In the genomic region with DNA sequence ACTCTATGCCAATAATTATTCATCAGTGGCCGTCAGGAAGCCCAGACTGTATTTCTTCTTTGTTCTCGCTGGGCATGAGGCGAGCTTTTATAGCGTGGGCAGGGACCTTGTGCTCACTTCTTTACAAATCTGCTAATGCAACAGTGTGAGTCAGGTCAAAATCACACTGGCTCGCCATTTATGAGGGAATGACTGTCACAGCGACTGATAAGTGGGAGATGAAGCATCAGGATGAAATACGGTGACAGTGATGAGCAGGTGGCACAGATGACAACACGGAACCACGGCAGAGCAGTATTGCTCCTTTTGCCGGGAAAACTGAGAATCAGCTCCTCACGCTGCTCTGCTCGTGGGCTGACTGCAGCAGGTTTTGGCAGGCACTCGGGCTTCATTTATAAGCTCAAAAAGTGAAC, we compare ENCODE assay signal across 19 cellular contexts. TPM values are rescaled to one million over a fixed set of nuclear protein-coding genes. Genes with fewer than 3 reads are reported as not detected.
DNase-seq lines count a peak whose midpoint lies in the region; ATAC-seq lines count a peak whose summit lies in the region.
"Had no signal": no experiment of that assay in that cellular context is flagged by ENCODE, and none has a peak within 500 bp of the region (broad histone marks: within the 10 kb centered on the region; RNA-seq: fewer than 3 reads in every experiment).

No MANE protein-coding gene starts in this region.

- peaks cover 53% of the 10 kb centered on the region for H3K36me3 Mint-ChIP-seq in activated CD4-positive, alpha-beta T cell treated with anti-CD3 and anti-CD28 coated beads, Interleukin-2, amount 10 ng/mL, durations not matched to agents 7 days and 5 days (ENCODE audit: low read depth)

- no peaks in the 10 kb centered on the region for H3K79me2 ChIP-seq in Karpas-422 (ENCODE audit: low read length)
- H3K79me2 ChIP-seq: hepatocyte had no signal

- no peaks in the 10 kb centered on the region for H3K27me3 Mint-ChIP-seq in activated CD4-positive, alpha-beta T cell treated with anti-CD3 and anti-CD28 coated beads, Interleukin-2, amount 10 ng/mL, durations not matched to agents 7 days and 5 days
- H3K27me3 Mint-ChIP-seq: activated CD4-positive, alpha-beta T cell treated with anti-CD3 and anti-CD28 coated beads, Interleukin-2, amount 10 ng/mL, durations not matched to agents 24 days and 14 days; activated naive CD8-positive, alpha-beta T cell; central memory CD8-positive, alpha-beta T cell; naive thymus-derived CD4-positive, alpha-beta T cell had no signal

- H3K9ac ChIP-seq in Karpas-422 (ENCODE audit: low read length) = no peak overlapping the region

- H2AFZ ChIP-seq in Karpas-422 (ENCODE audit: low read length) = no peak overlapping the region
- H2AFZ ChIP-seq: hepatocyte had no signal

- POLR2A ChIA-PET in activated CD4-positive, alpha-beta T cell treated with anti-CD3 and anti-CD28 coated beads, Interleukin-2, amount 10 ng/mL, durations not matched to agents 7 days and 5 days (lab: Charles Lee) = no interaction called here

- H3K9me3 Mint-ChIP-seq in activated CD4-positive, alpha-beta T cell treated with anti-CD3 and anti-CD28 coated beads, Interleukin-2, amount 10 ng/mL, durations not matched to agents 7 days and 5 days = no peaks in the 10 kb centered on the region
- H3K9me3 Mint-ChIP-seq: activated CD4-positive, alpha-beta T cell treated with anti-CD3 and anti-CD28 coated beads, Interleukin-2, amount 10 ng/mL, durations not matched to agents 24 days and 14 days; central memory CD8-positive, alpha-beta T cell had no signal

- H3K4me1 Mint-ChIP-seq in activated CD4-positive, alpha-beta T cell treated with anti-CD3 and anti-CD28 coated beads, Interleukin-2, amount 10 ng/mL, durations not matched to agents 7 days and 5 days = peaks cover 25% of the 10 kb centered on the region

- CTCF ChIA-PET in activated CD4-positive, alpha-beta T cell treated with anti-CD3 and anti-CD28 coated beads, Interleukin-2, amount 10 ng/mL, durations not matched to agents 7 days and 5 days (lab: Charles Lee) = no interaction called here

- intact Hi-C loops in sciatic nerve (cut with DNase I) = no loop called here

- H3K36me3 ChIP-seq in Karpas-422 (ENCODE audit: insufficient read depth, low read length) = peaks cover 23% of the 10 kb centered on the region

- no peak for ATAC-seq in sciatic nerve
- ATAC-seq: A549; naive thymus-derived CD4-positive, alpha-beta T cell had no signal

- no peak for DNase-seq in activated CD4-positive, alpha-beta T cell treated with anti-CD3 and anti-CD28 coated beads, Interleukin-2, amount 10 ng/mL, durations not matched to agents 7 days and 5 days
- no peak for DNase-seq in activated CD4-positive, alpha-beta T cell treated with anti-CD3 and anti-CD28 coated beads, Interleukin-2, amount 50 U/mL, for 1 hour
- peak; percentile 56 for DNase-seq in RKO (ENCODE audit: low spot score)
- DNase-seq in sciatic nerve (ENCODE audit: low spot score) = peak; percentile 21
- DNase-seq in NCI-H2107 (lab: John Stamatoyannopoulos, UW) = no peak
- DNase-seq in SHP77 (lab: John Stamatoyannopoulos, UW) = no peak
- no peak for DNase-seq in Karpas-422
- DNase-seq: activated CD4-positive, alpha-beta T cell treated with anti-CD3 and anti-CD28 coated beads, Interleukin-2, amount 10 ng/mL, durations not matched to agents 24 days and 14 days; GF-D8; naive thymus-derived CD4-positive, alpha-beta T cell; NCI-H1694; NCI-H446; NK-92 treated with Interleukin-12 subunit alpha and Interleukin-12 subunit beta, amount 100 ng/mL, for 24 hours; transverse colon had no signal

- H3K27me3 ChIP-seq in Karpas-422 (ENCODE audit: low read length) = no peaks in the 10 kb centered on the region
- H3K27me3 ChIP-seq: hepatocyte, transverse colon had no signal

- no peaks in the 10 kb centered on the region for H4K20me1 ChIP-seq in Karpas-422 (ENCODE audit: insufficient read depth, low read depth, low read length)

- H3K27ac ChIP-seq in cingulate gyrus (ENCODE audit: low read depth, low read length) (peak overlapping the region; percentile 67), Karpas-422 (ENCODE audit: low read length) (no peak overlapping the region)
- H3K27ac ChIP-seq: A549, hepatocyte, transverse colon had no signal

- no peaks in the 10 kb centered on the region for H3K4me1 ChIP-seq in Karpas-422 (ENCODE audit: low read length)
- H3K4me1 ChIP-seq: A549 had no signal

- peak overlapping the region; percentile 80 for H3K27ac Mint-ChIP-seq in activated CD4-positive, alpha-beta T cell treated with anti-CD3 and anti-CD28 coated beads, Interleukin-2, amount 10 ng/mL, durations not matched to agents 7 days and 5 days
- H3K27ac Mint-ChIP-seq: activated naive CD8-positive, alpha-beta T cell had no signal

- H3K4me2 ChIP-seq in Karpas-422 (ENCODE audit: low read depth, low read length, poor library complexity, severe bottlenecking) = no peak overlapping the region
- H3K4me2 ChIP-seq: A549, hepatocyte had no signal

- H3K4me3 ChIP-seq in Karpas-422 (ENCODE audit: low read length) = no peak overlapping the region
- H3K4me3 ChIP-seq: A549, hepatocyte, transverse colon had no signal

- H3K4me3 Mint-ChIP-seq in activated CD4-positive, alpha-beta T cell treated with anti-CD3 and anti-CD28 coated beads, Interleukin-2, amount 10 ng/mL, durations not matched to agents 7 days and 5 days = no peak overlapping the region
- H3K4me3 Mint-ChIP-seq: activated CD4-positive, alpha-beta T cell treated with anti-CD3 and anti-CD28 coated beads, Interleukin-2, amount 10 ng/mL, durations not matched to agents 24 days and 14 days; activated naive CD8-positive, alpha-beta T cell; central memory CD8-positive, alpha-beta T cell; naive thymus-derived CD4-positive, alpha-beta T cell had no signal

- no peaks in the 10 kb centered on the region for H3K9me3 ChIP-seq in Karpas-422 (ENCODE audit: low read length)
- H3K9me3 ChIP-seq: A549, transverse colon had no signal

- H3K9me2 ChIP-seq in Karpas-422 (replicated peaks; ENCODE audit: insufficient read depth, low read length) = no peaks in the 10 kb centered on the region

RNA-seq across cellular contexts. Expression of a gene that starts 20.5 kb away (rescaled TPM):
- total RNA-seq in activated CD4-positive, alpha-beta T cell treated with anti-CD3 and anti-CD28 coated beads, Interleukin-2, amount 10 ng/mL, durations not matched to agents 7 days and 5 days = 100 to 1,000 TPM; 421 to 478 TPM
- 1.8 TPM for total RNA-seq in sciatic nerve
- total RNA-seq in Karpas-422 (2014; rRNA removed; shearing (Covaris generic); ENCODE audit: low replicate concordance) = 21.8 and 42.3 TPM in 2 replicates

RNA-seq across cellular contexts. Expression of a gene that starts 34.5 kb away (rescaled TPM):
- 10 to 100 TPM; 67.2 to 70.3 TPM for total RNA-seq in activated CD4-positive, alpha-beta T cell treated with anti-CD3 and anti-CD28 coated beads, Interleukin-2, amount 10 ng/mL, durations not matched to agents 7 days and 5 days
- total RNA-seq in sciatic nerve = 81.3 TPM
- total RNA-seq in Karpas-422 (2014; rRNA removed; shearing (Covaris generic); ENCODE audit: low replicate concordance) = 54.6 and 68.7 TPM in 2 replicates

Comparison
In these comparisons a context has a peak if more than half of its experiments do, and no peak if none do; other contexts are left out.
1. DNase-seq: peak in RKO (single experiment) and sciatic nerve (single experiment); none in activated CD4-positive, alpha-beta T cell treated with anti-CD3 and anti-CD28 coated beads, Interleukin-2, amount 10 ng/mL, durations not matched to agents 7 days and 5 days (single experiment), activated CD4-positive, alpha-beta T cell treated with anti-CD3 and anti-CD28 coated beads, Interleukin-2, amount 50 U/mL, for 1 hour (single experiment), NCI-H2107 (single experiment), SHP77 (0 of 2) and Karpas-422 (single experiment).